Comparison of ENCODE assay signal across 12 cellular contexts in genomic region chr4:6601661-6602250, GRCh38. TPM values are rescaled to one million over a fixed set of nuclear protein-coding genes. Genes with fewer than 3 reads are reported as not detected.
DNase-seq lines count a peak whose midpoint lies in the region; ATAC-seq, FAIRE-seq and TF ChIP-seq lines count a peak whose summit lies in the region.
"Had no signal": no experiment of that assay in that cellular context is flagged by ENCODE, and none has a peak within 500 bp of the region (broad histone marks: within the 10 kb centered on the region; RNA-seq: fewer than 3 reads in every experiment).

No MANE protein-coding gene starts in this region.

- H3K79me2 ChIP-seq in DND-41 (ENCODE audit: insufficient read depth, low read length) (no peaks in the 10 kb centered on the region), MM.1S (ENCODE audit: low read length) (no peaks in the 10 kb centered on the region)

- H3K4me1 ChIP-seq in DND-41 (ENCODE audit: insufficient read depth, low read length) (no peaks in the 10 kb centered on the region), MM.1S (ENCODE audit: low read length) (no peaks in the 10 kb centered on the region)
- H3K4me1 ChIP-seq: A549, BE2C, Caco-2 had no signal

- no peaks in the 10 kb centered on the region for H3F3A ChIP-seq in MM.1S (ENCODE audit: insufficient read depth, low read length)

- peaks cover 68% of the 10 kb centered on the region for H3K36me3 ChIP-seq in DND-41 (ENCODE audit: insufficient read depth, low read length)
- peaks cover 58% of the 10 kb centered on the region for H3K36me3 ChIP-seq in KOPT-K1 (ENCODE audit: insufficient read depth, low read length)
- H3K36me3 ChIP-seq in bronchial epithelial cell (ENCODE audit: control insufficient read depth, insufficient read depth, low read length): peaks cover 10% of the 10 kb centered on the region
- no peaks in the 10 kb centered on the region for H3K36me3 ChIP-seq in MM.1S (replicated peaks; ENCODE audit: insufficient read depth, low read length)
- H3K36me3 ChIP-seq: BE2C had no signal

- H3K27ac ChIP-seq in DND-41 (ENCODE audit: low read length): no peak overlapping the region
- peak overlapping the region; percentile 7 for H3K27ac ChIP-seq in KOPT-K1 (ENCODE audit: low read depth, low read length, poor library complexity, severe bottlenecking)
- no peak overlapping the region for H3K27ac ChIP-seq in MM.1S (ENCODE audit: low read length)
- H3K27ac ChIP-seq: A549, GM23248 had no signal

- no peak overlapping the region for H3K9ac ChIP-seq in DND-41 (ENCODE audit: low read depth, low read length)
- no peak overlapping the region for H3K9ac ChIP-seq in MM.1S (ENCODE audit: low read length)
- H3K9ac ChIP-seq: GM23248 had no signal

- ATAC-seq in DND-41 (ENCODE audit: insufficient read depth, low read depth): 0 out of 3 replicates have a peak, but pooled peaks have one; percentile 11
- ATAC-seq: A549 had no signal

- H3K9me2 ChIP-seq in MM.1S (replicated peaks; ENCODE audit: insufficient read depth, low read length): no peaks in the 10 kb centered on the region

- H3K4me3 ChIP-seq in DND-41 (ENCODE audit: low read depth in 1 of 2, low read length in 2 of 2) (no peak overlapping the region), bronchial epithelial cell (ENCODE audit: low read depth, low read length) (no peak overlapping the region), MM.1S (ENCODE audit: low read length) (no peak overlapping the region)
- H3K4me3 ChIP-seq: A549, GM23248 had no signal

- TF ChIP-seq CTCF in DND-41 (IDR thresholded peaks at IDR 0.05; ENCODE audit: borderline replicate concordance, extremely low read depth, low read length, poor library complexity, severe bottlenecking) (no peak), bronchial epithelial cell (IDR thresholded peaks at IDR 0.05; ENCODE audit: insufficient read depth, low read length, severe bottlenecking) (no peak), MM.1S (IDR thresholded peaks at IDR 0.05; ENCODE audit: low read length) (no peak)

- DNase-seq in DND-41 (no peak), bronchial epithelial cell (ENCODE audit: low read depth) (no peak), MM.1S (no peak), T1000 (lab: John Stamatoyannopoulos, UW) (no peak), OCI-M2 (lab: John Stamatoyannopoulos, UW; ENCODE audit: unreplicated experiment) (no peak)
- DNase-seq: BE2C; Caco-2; CD8-positive, alpha-beta memory T cell; GM23248; H9 had no signal

- no peak overlapping the region for H2AFZ ChIP-seq in DND-41 (ENCODE audit: low read depth, low read length)
- no peak overlapping the region for H2AFZ ChIP-seq in MM.1S (ENCODE audit: low read length)
- H2AFZ ChIP-seq: GM23248 had no signal

- FAIRE-seq in bronchial epithelial cell (lab: Jason Lieb, UNC): peak; percentile 43
- FAIRE-seq: A549 had no signal

- H4K20me1 ChIP-seq in DND-41 (ENCODE audit: insufficient read depth, low read length): no peaks in the 10 kb centered on the region
- H4K20me1 ChIP-seq in MM.1S (ENCODE audit: insufficient read depth, low read length): no peaks in the 10 kb centered on the region

- H3K9me3 ChIP-seq in DND-41 (ENCODE audit: insufficient read depth, low read length, severe bottlenecking): peaks cover 6% of the 10 kb centered on the region
- peaks cover 8% of the 10 kb centered on the region for H3K9me3 ChIP-seq in KOPT-K1 (ENCODE audit: insufficient read depth, low read length, poor library complexity, severe bottlenecking)
- no peaks in the 10 kb centered on the region for H3K9me3 ChIP-seq in MM.1S (replicated peaks; ENCODE audit: insufficient read depth, low read length)
- H3K9me3 ChIP-seq: A549, BE2C had no signal

- H3K4me2 ChIP-seq in DND-41 (ENCODE audit: insufficient read depth, low read length) (no peak overlapping the region), MM.1S (ENCODE audit: low read depth, low read length) (no peak overlapping the region)
- H3K4me2 ChIP-seq: A549 had no signal

- H3K27me3 ChIP-seq in DND-41 (ENCODE audit: insufficient read depth, low read length, poor library complexity) (no peaks in the 10 kb centered on the region), bronchial epithelial cell (ENCODE audit: control insufficient read depth, insufficient read depth, low read length) (no peaks in the 10 kb centered on the region), MM.1S (replicated peaks; ENCODE audit: insufficient read depth, low read length) (no peaks in the 10 kb centered on the region)
- H3K27me3 ChIP-seq: BE2C had no signal

RNA-seq across cellular contexts. Expression of gene MAN2B2, which starts 26.8 kb away (rescaled TPM):
- total RNA-seq in bronchial epithelial cell: 4.7 and 8.3 TPM in 2 replicates

RNA-seq across cellular contexts. Expression of gene MRFAP1, which starts 38.7 kb away (rescaled TPM):
- total RNA-seq in bronchial epithelial cell: 69.5 and 127 TPM in 2 replicates
